ENCODE assay signal across 9 cellular contexts in genomic region chr6:145865175-145865574, GRCh38. TPM values are rescaled to one million over a fixed set of nuclear protein-coding genes. Genes with fewer than 3 reads are reported as not detected.
DNase-seq lines count a peak whose midpoint lies in the region; ATAC-seq and TF ChIP-seq lines count a peak whose summit lies in the region.
"Had no signal": no experiment of that assay in that cellular context is flagged by ENCODE, and none has a peak within 500 bp of the region (broad histone marks: within the 10 kb centered on the region; RNA-seq: fewer than 3 reads in every experiment).

No MANE protein-coding gene starts in this region.

- H3K4me3 ChIP-seq in GM06990 (replicated peaks; ENCODE audit: low read depth, low read length): no peak overlapping the region; the same call in 1 of the 2 replicates
- no peak overlapping the region for H3K4me3 ChIP-seq in left lung
- no peak overlapping the region for H3K4me3 ChIP-seq in left ventricle myocardium inferior

- ATAC-seq in GM21367 (IDR thresholded peaks at IDR 0.05; ENCODE audit: unreplicated experiment) (peak; percentile 43), HG03378 (IDR thresholded peaks at IDR 0.05; ENCODE audit: unreplicated experiment) (peak; percentile 41), left lung (no peak), GM19467 (IDR thresholded peaks at IDR 0.05; ENCODE audit: unreplicated experiment) (no peak)
- ATAC-seq in effector memory CD8-positive, alpha-beta T cell (replicated peaks): peak; percentile 40

- H3K36me3 ChIP-seq in GM06990 (ENCODE audit: control insufficient read depth, insufficient read depth, low read length) (no peaks in the 10 kb centered on the region), left lung (no peaks in the 10 kb centered on the region), left ventricle myocardium inferior (peaks cover 8% of the 10 kb centered on the region)

- H3K4me1 ChIP-seq in left lung (peaks cover 0 to 14% of the 10 kb centered on the region in 2 donors), left ventricle myocardium inferior (peaks cover 19% of the 10 kb centered on the region)

- intact Hi-C loops in left lung (cut with DNase I): no loop called here
- intact Hi-C loops in left ventricle myocardium inferior (cut with micrococcal nuclease): no loop called here

- H3K36me3 Mint-ChIP-seq in effector memory CD8-positive, alpha-beta T cell (ENCODE audit: insufficient read depth): peaks cover 3% of the 10 kb centered on the region

- H3K27ac ChIP-seq in left lung: no peak overlapping the region
- no peak overlapping the region for H3K27ac ChIP-seq in left ventricle myocardium inferior (replicated peaks)

- no peaks in the 10 kb centered on the region for H3K9me3 Mint-ChIP-seq in effector memory CD8-positive, alpha-beta T cell

- peak overlapping the region; percentile 89 to 92 for H3K27ac Mint-ChIP-seq in effector memory CD8-positive, alpha-beta T cell

- peak overlapping the region; percentile 42 to 55 for H3K4me3 Mint-ChIP-seq in effector memory CD8-positive, alpha-beta T cell

- DNase-seq in GM06990 (ENCODE audit: extremely low read depth, insufficient read length): peak; percentile 15
- no peak for DNase-seq in effector memory CD8-positive, alpha-beta T cell
- no peak for DNase-seq in left lung
- DNase-seq in left ventricle myocardium inferior: no peak
- DNase-seq in kidney tubule cell (ENCODE audit: low spot score): no peak
- DNase-seq: NCI-H226 had no signal

- H3K4me1 Mint-ChIP-seq in effector memory CD8-positive, alpha-beta T cell (ENCODE audit: low read depth in 2 of 2): peaks cover 25 to 41% of the 10 kb centered on the region in 2 donors

- H3K27me3 ChIP-seq in GM06990 (replicated peaks; ENCODE audit: control insufficient read depth, insufficient read depth, low read length) (no peaks in the 10 kb centered on the region), left lung (no peaks in the 10 kb centered on the region), left ventricle myocardium inferior (ENCODE audit: low read depth) (no peaks in the 10 kb centered on the region)

- H3K27me3 Mint-ChIP-seq in effector memory CD8-positive, alpha-beta T cell: no peaks in the 10 kb centered on the region

- TF ChIP-seq CTCF in GM06990 (IDR thresholded peaks at IDR 0.05; ENCODE audit: insufficient read depth, low read length, poor library complexity, severe bottlenecking) (no peak), left lung (IDR thresholded peaks at IDR 0.05) (no peak), left ventricle myocardium inferior (IDR thresholded peaks at IDR 0.05; ENCODE audit: borderline replicate concordance) (no peak)

- H3K9me3 ChIP-seq in left lung (peaks cover 0 to 10% of the 10 kb centered on the region in 2 donors), left ventricle myocardium inferior (replicated peaks) (peaks cover 10% of the 10 kb centered on the region)

RNA-seq across cellular contexts. Expression of gene FBXO30, which starts 50.6 kb away (rescaled TPM):
- total RNA-seq in left lung (10 to 100 TPM in 1 of 2 donors, 1 to 10 TPM in 1; 7.7 to 11.3 TPM), left ventricle myocardium inferior (16.7 TPM)

Comparison
In these comparisons a context has a peak if more than half of its experiments do, and no peak if none do; other contexts are left out.
1. ATAC-seq: peak in GM21367 (single experiment), HG03378 (single experiment) and effector memory CD8-positive, alpha-beta T cell (single experiment); none in left lung (single experiment) and GM19467 (single experiment).